Comparison of ENCODE assay signal across 7 cellular contexts in genomic region chr6:1667805-1668175, GRCh38. TPM values are rescaled to one million over a fixed set of nuclear protein-coding genes. Genes with fewer than 3 reads are reported as not detected.
"Had no signal": no experiment of that assay in that cellular context is flagged by ENCODE, and none has a peak within 500 bp of the region (broad histone marks: within the 10 kb centered on the region; RNA-seq: fewer than 3 reads in every experiment).

No MANE protein-coding gene starts in this region.

- DNase-seq: GM23248, GOT3, H7, KBM-7 had no signal

- H3K27ac ChIP-seq: GM23248 had no signal

- H3K9ac ChIP-seq: GM23248 had no signal

- H3K36me3 ChIP-seq: HAP-1 had no signal

- H2AFZ ChIP-seq: GM23248 had no signal

- H3K4me3 ChIP-seq: GM23248, HAP-1 had no signal

- ATAC-seq: HCT116 had no signal

- H3K9me3 ChIP-seq: HAP-1 had no signal

RNA-seq across cellular contexts. Expression of gene FOXC1, which starts 58.1 kb away (rescaled TPM):
- polyA plus RNA-seq: IgD-negative memory B cell had no signal
